ENCODE assay signal across 8 cellular contexts in the genomic region with DNA sequence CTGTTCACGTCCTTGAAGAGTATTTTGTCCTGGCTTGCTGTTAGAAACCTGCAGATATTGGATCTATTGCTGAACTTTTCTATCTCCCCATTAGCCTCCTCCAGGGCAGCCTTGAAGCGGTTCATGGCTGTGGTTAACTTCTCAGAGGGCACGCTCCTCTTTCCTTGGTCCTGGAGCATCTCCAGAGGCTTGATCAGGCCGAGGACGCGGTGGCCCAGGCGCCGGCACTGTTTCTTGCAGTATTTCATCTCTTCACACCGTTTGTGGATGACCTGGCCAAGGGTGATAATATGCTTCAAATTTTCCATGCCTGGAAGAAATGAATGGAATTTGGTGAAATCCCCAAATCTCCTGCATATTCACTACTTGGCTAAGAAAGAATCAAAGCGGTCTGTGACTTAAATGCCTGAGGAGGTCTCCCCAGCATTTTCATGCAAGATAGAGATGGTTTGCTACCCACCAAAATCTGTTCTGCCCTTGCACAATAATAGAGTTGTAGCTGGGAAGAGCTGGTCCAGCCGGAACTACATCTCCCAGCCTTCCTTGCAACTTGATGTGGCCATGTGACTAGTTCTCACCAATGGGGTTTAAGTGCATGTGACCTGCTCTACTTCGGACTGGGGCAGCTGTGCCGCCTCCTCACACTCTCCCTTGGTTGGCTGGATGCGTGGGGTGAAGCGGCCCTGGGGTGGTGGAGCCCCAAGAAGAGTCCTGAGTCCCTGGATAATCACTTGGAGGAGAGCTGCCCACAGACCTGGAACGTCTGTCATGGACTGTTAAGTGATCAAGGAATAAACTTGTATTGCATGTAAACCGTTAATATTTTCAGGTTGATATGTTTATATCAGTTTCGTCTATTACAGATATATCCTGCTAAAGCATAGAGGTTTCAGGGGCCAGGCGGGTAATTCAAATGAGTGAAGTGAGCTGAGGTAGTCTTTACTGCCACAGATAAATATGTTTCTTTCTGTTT. TPM values are rescaled to one million over a fixed set of nuclear protein-coding genes. Genes with fewer than 3 reads are reported as not detected.
DNase-seq lines count a peak whose midpoint lies in the region; ATAC-seq and TF ChIP-seq lines count a peak whose summit lies in the region.

No MANE protein-coding gene starts in this region.

- peaks cover 20% of the 10 kb centered on the region for H3K27me3 ChIP-seq in BE2C

- no peaks in the 10 kb centered on the region for H3K4me1 ChIP-seq in BE2C

- H3K9me3 ChIP-seq in BE2C: no peaks in the 10 kb centered on the region

- peak; percentile 41 for TF ChIP-seq POLR2A in GM19193 (IDR thresholded peaks at IDR 0.05; ENCODE audit: extremely low read depth, insufficient read depth, insufficient read length)

- no peak for TF ChIP-seq CTCF in BE2C (IDR thresholded peaks at IDR 0.05; ENCODE audit: low read depth, low read length)

- DNase-seq in BE2C (peak; percentile 87), NCI-H510A (lab: John Stamatoyannopoulos, UW) (peak; percentile 56), dermis blood vessel endothelial cell (peak; percentile 96), left lobe of liver (ENCODE audit: low spot score) (peak; percentile 89)
- peak; percentile 22 for DNase-seq in activated CD4-positive, alpha-beta T cell treated with anti-CD3 and anti-CD28 coated beads for 1 hour
- peak; percentile 39 to 52 for DNase-seq in stimulated activated CD4-positive, alpha-beta T cell treated with anti-CD3 and anti-CD28 coated beads, Interleukin-2, amount 100 ng/mL, for 48 hours

- peak overlapping the region; percentile 59 for H3K4me3 ChIP-seq in BE2C (ENCODE audit: low read depth, low read length)

- ATAC-seq in HG03354 (IDR thresholded peaks at IDR 0.05; ENCODE audit: poor library complexity, severe bottlenecking, unreplicated experiment): peak; percentile 92
- ATAC-seq in left lobe of liver: peak; percentile 90

- H3K36me3 ChIP-seq in BE2C: no peaks in the 10 kb centered on the region

RNA-seq across cellular contexts. Expression of gene MLKL, which starts 4.9 kb away (rescaled TPM):
- polyA plus RNA-seq in BE2C (2012; ENCODE audit: insufficient read depth, insufficient read length, low read depth): not detected
- total RNA-seq in dermis blood vessel endothelial cell (21.8 and 35.3 TPM in 2 replicates), left lobe of liver (2.9 TPM)

RNA-seq across cellular contexts. Expression of gene RFWD3, which starts 29.1 kb away (rescaled TPM):
- polyA plus RNA-seq in BE2C (2012; ENCODE audit: insufficient read depth, insufficient read length, low read depth): 21.7 TPM
- total RNA-seq in dermis blood vessel endothelial cell (19.4 and 32.3 TPM in 2 replicates), left lobe of liver (8.8 TPM)

Comparison
In these comparisons a context has a peak if more than half of its experiments do, and no peak if none do; other contexts are left out.
1. Peak in every context shown above with its lines: DNase-seq, ATAC-seq and H3K4me3 ChIP-seq.
2. DNase-seq: peak in every context shown above with its lines; median percentile 96 in dermis blood vessel endothelial cell; 89 in left lobe of liver; 87 in BE2C; 56 in NCI-H510A; 46 in stimulated activated CD4-positive, alpha-beta T cell treated with anti-CD3 and anti-CD28 coated beads, Interleukin-2, amount 100 ng/mL, for 48 hours; 22 in activated CD4-positive, alpha-beta T cell treated with anti-CD3 and anti-CD28 coated beads for 1 hour.